Comparison of ENCODE assay signal across 25 cellular contexts in genomic region chr4:109640644-109641043, GRCh38.
DNase-seq lines count a peak whose midpoint lies in the region; ATAC-seq and TF ChIP-seq lines count a peak whose summit lies in the region.
"Had no signal": no experiment of that assay in that cellular context is flagged by ENCODE, and none has a peak within 500 bp of the region (broad histone marks: within the 10 kb centered on the region; RNA-seq: fewer than 3 reads in every experiment).

No MANE protein-coding gene starts in this region.

- CTCF ChIA-PET in CD8-positive, alpha-beta T cell (lab: Charles Lee): no interaction called here

- H4K8ac ChIP-seq in trophoblast cell (ENCODE audit: low read depth, low read length): no peak overlapping the region

- H3K27ac Mint-ChIP-seq in activated T-cell treated with anti-CD3 and anti-CD28 coated beads, Interleukin-2, amount 50 U/mL, for 24 hours: peak overlapping the region; percentile 76
- H3K27ac Mint-ChIP-seq in CD8-positive, alpha-beta T cell: peak overlapping the region; percentile 78
- peak overlapping the region; percentile 1 to 66 for H3K27ac Mint-ChIP-seq in effector memory CD8-positive, alpha-beta T cell
- H3K27ac Mint-ChIP-seq: dendritic cell treated with granulocyte-macrophage colony-stimulating factor and Interleukin-4, amounts not matched to agents 40 ng/mL and 50 ng/mL, for 4 days had no signal

- no peak overlapping the region for H3K4me2 ChIP-seq in trophoblast cell (ENCODE audit: low read length)
- H3K4me2 ChIP-seq: smooth muscle cell had no signal

- H4K12ac ChIP-seq in trophoblast cell (ENCODE audit: low read depth, low read length): no peak overlapping the region

- no peaks in the 10 kb centered on the region for H3K27me3 ChIP-seq in CD8-positive, alpha-beta T cell (ENCODE audit: insufficient read depth, low read length)
- H3K27me3 ChIP-seq in heart left ventricle (no peaks in the 10 kb centered on the region), trophoblast cell (ENCODE audit: insufficient read depth, low read length) (no peaks in the 10 kb centered on the region)
- H3K27me3 ChIP-seq: BE2C, right atrium auricular region, transverse colon had no signal

- no peak for DNase-seq in activated T-cell treated with anti-CD3 and anti-CD28 coated beads, Interleukin-2, amount 50 U/mL, for 24 hours
- no peak for DNase-seq in activated T-cell treated with anti-CD3 and anti-CD28 coated beads, Interleukin-2, amount 50 U/mL, for 1 hour
- no peak for DNase-seq in CD8-positive, alpha-beta T cell
- DNase-seq in effector memory CD8-positive, alpha-beta T cell: no peak
- DNase-seq in heart left ventricle (no peak), trophoblast cell (no peak), NCI-H524 treated with DMSO at 0.1 percent for 48 hours (lab: John Stamatoyannopoulos, UW) (no peak)
- DNase-seq: activated CD4-positive, CD25-positive, alpha-beta regulatory T cell; activated CD8-positive, alpha-beta memory T cell treated with anti-CD3 and anti-CD28 coated beads for 24 hours; BE2C; DND-41; lower lobe of right lung; NCI-H1092; NCI-H187 treated with DMSO at 0.1 percent for 48 hours; NCI-H69; stimulated activated CD4-positive, alpha-beta T cell treated with anti-CD3 and anti-CD28 coated beads, Interleukin-1b, Interleukin-23, amount 100 ng/mL, for 48 hours; stimulated activated CD8-positive, alpha-beta memory T cell treated with anti-CD3 and anti-CD28 coated beads, Interleukin-4, amount 100 ng/mL, for 48 hours; SW 1271; transverse colon had no signal

- H3K4ac ChIP-seq in trophoblast cell (ENCODE audit: low read depth, low read length): no peak overlapping the region

- no peak for TF ChIP-seq POLR2A in heart left ventricle (IDR thresholded peaks at IDR 0.05)

- H3K9me3 Mint-ChIP-seq in activated T-cell treated with anti-CD3 and anti-CD28 coated beads, Interleukin-2, amount 50 U/mL, for 24 hours: peaks cover 9% of the 10 kb centered on the region
- peaks cover 10% of the 10 kb centered on the region for H3K9me3 Mint-ChIP-seq in CD8-positive, alpha-beta T cell
- no peaks in the 10 kb centered on the region for H3K9me3 Mint-ChIP-seq in effector memory CD8-positive, alpha-beta T cell
- H3K9me3 Mint-ChIP-seq: central memory CD8-positive, alpha-beta T cell had no signal

- H3K23ac ChIP-seq in trophoblast cell (ENCODE audit: low read length): no peak overlapping the region

- POLR2A ChIA-PET in CD8-positive, alpha-beta T cell (lab: Charles Lee): interaction anchor here (0.6 to 1.2 kb wide), 2 partner anchors 11 to 78 kb away, joined by 3 to 4 read pairs; no protein-coding TSS in a partner anchor

- no peak overlapping the region for H3K14ac ChIP-seq in trophoblast cell (ENCODE audit: low read length)

- peaks cover 30% of the 10 kb centered on the region for H3K4me1 ChIP-seq in CD8-positive, alpha-beta T cell (ENCODE audit: insufficient read depth, low read length)
- H3K4me1 ChIP-seq in heart left ventricle (no peaks in the 10 kb centered on the region), trophoblast cell (ENCODE audit: control insufficient read depth in 1 of 2, insufficient read depth in 2 of 2, low read length in 2 of 2) (no peaks in the 10 kb centered on the region)
- H3K4me1 ChIP-seq: BE2C, lower lobe of right lung, parathyroid adenoma, transverse colon had no signal

- H3K9ac ChIP-seq in trophoblast cell (ENCODE audit: low read length): no peak overlapping the region
- H3K9ac ChIP-seq: parathyroid adenoma had no signal

- no peak overlapping the region for H2AK5ac ChIP-seq in trophoblast cell (ENCODE audit: low read length)

- no peak overlapping the region for H3K27ac ChIP-seq in CD8-positive, alpha-beta T cell (ENCODE audit: low read depth, low read length)
- H3K27ac ChIP-seq in heart left ventricle: no peak overlapping the region
- no peak overlapping the region for H3K27ac ChIP-seq in trophoblast cell (ENCODE audit: low read depth, low read length)
- H3K27ac ChIP-seq: lower lobe of right lung, parathyroid adenoma, right atrium auricular region, transverse colon had no signal

- H2BK12ac ChIP-seq in trophoblast cell (ENCODE audit: low read length): no peak overlapping the region

- no peaks in the 10 kb centered on the region for H3K79me1 ChIP-seq in trophoblast cell (ENCODE audit: low read length)

- ATAC-seq in CD8-positive, alpha-beta T cell: no peak
- ATAC-seq in HG02759 (IDR thresholded peaks at IDR 0.05; ENCODE audit: unreplicated experiment) (peak; percentile 54), heart left ventricle (no peak)
- no peak for ATAC-seq in effector memory CD8-positive, alpha-beta T cell (replicated peaks)
- ATAC-seq: lower lobe of right lung had no signal

- H3K36me3 Mint-ChIP-seq in activated T-cell treated with anti-CD3 and anti-CD28 coated beads, Interleukin-2, amount 50 U/mL, for 24 hours (ENCODE audit: low read depth): peaks cover 38% of the 10 kb centered on the region
- peaks cover 36% of the 10 kb centered on the region for H3K36me3 Mint-ChIP-seq in CD8-positive, alpha-beta T cell
- no peaks in the 10 kb centered on the region for H3K36me3 Mint-ChIP-seq in effector memory CD8-positive, alpha-beta T cell (ENCODE audit: insufficient read depth)

- peaks cover 52% of the 10 kb centered on the region for H3K4me1 Mint-ChIP-seq in activated T-cell treated with anti-CD3 and anti-CD28 coated beads, Interleukin-2, amount 50 U/mL, for 24 hours (ENCODE audit: low read depth)
- H3K4me1 Mint-ChIP-seq in CD8-positive, alpha-beta T cell (ENCODE audit: low read depth): peaks cover 48% of the 10 kb centered on the region
- peaks cover 16 to 22% of the 10 kb centered on the region in 2 donors for H3K4me1 Mint-ChIP-seq in effector memory CD8-positive, alpha-beta T cell (ENCODE audit: low read depth in 2 of 2)

- H3K79me2 ChIP-seq in trophoblast cell (ENCODE audit: control insufficient read depth, insufficient read depth, low read length, poor library complexity): no peaks in the 10 kb centered on the region
- H3K79me2 ChIP-seq: parathyroid adenoma had no signal

- no peaks in the 10 kb centered on the region for H3K27me3 Mint-ChIP-seq in activated T-cell treated with anti-CD3 and anti-CD28 coated beads, Interleukin-2, amount 50 U/mL, for 24 hours
- H3K27me3 Mint-ChIP-seq in CD8-positive, alpha-beta T cell (ENCODE audit: low read depth): no peaks in the 10 kb centered on the region
- no peaks in the 10 kb centered on the region for H3K27me3 Mint-ChIP-seq in effector memory CD8-positive, alpha-beta T cell
- H3K27me3 Mint-ChIP-seq: central memory CD8-positive, alpha-beta T cell; dendritic cell treated with granulocyte-macrophage colony-stimulating factor and Interleukin-4, amounts not matched to agents 40 ng/mL and 50 ng/mL, for 4 days had no signal

- 83 to 92% (median 86%) methylated on average over 2 of the region's 2 CpGs for WGBS in heart left ventricle, 4 donors
- no CpG with 5 or more reads among the region's 2 CpGs for WGBS in trophoblast cell (ENCODE audit: extremely low coverage, insufficient coverage, insufficient read length)

- H3K9me3 ChIP-seq in CD8-positive, alpha-beta T cell (ENCODE audit: low read length): no peaks in the 10 kb centered on the region
- H3K9me3 ChIP-seq in heart left ventricle (peaks cover 0 to 19% (median 0%) of the 10 kb centered on the region in 12 donors), trophoblast cell (ENCODE audit: insufficient read depth, low read depth, low read length) (no peaks in the 10 kb centered on the region)
- H3K9me3 ChIP-seq: BE2C, transverse colon had no signal

- H2AFZ ChIP-seq in trophoblast cell (ENCODE audit: insufficient read depth, low read length, poor library complexity): no peak overlapping the region
- H2AFZ ChIP-seq: parathyroid adenoma had no signal

- H3K4me3 Mint-ChIP-seq in activated T-cell treated with anti-CD3 and anti-CD28 coated beads, Interleukin-2, amount 50 U/mL, for 24 hours: no peak overlapping the region
- H3K4me3 Mint-ChIP-seq in CD8-positive, alpha-beta T cell: no peak overlapping the region
- H3K4me3 Mint-ChIP-seq in effector memory CD8-positive, alpha-beta T cell: no peak overlapping the region
- H3K4me3 Mint-ChIP-seq: central memory CD8-positive, alpha-beta T cell; dendritic cell treated with granulocyte-macrophage colony-stimulating factor and Interleukin-4, amounts not matched to agents 40 ng/mL and 50 ng/mL, for 4 days had no signal

- no peak overlapping the region for H3K18ac ChIP-seq in trophoblast cell (ENCODE audit: low read length)

- no peak overlapping the region for H2BK120ac ChIP-seq in trophoblast cell (ENCODE audit: insufficient read depth, low read length, poor library complexity)

- TF ChIP-seq CTCF in CD8-positive, alpha-beta T cell (IDR thresholded peaks at IDR 0.05): no peak
- TF ChIP-seq CTCF in heart left ventricle (IDR thresholded peaks at IDR 0.05): no peak

- no peak overlapping the region for H2BK5ac ChIP-seq in trophoblast cell (ENCODE audit: low read depth, low read length, poor library complexity)

- no peak overlapping the region for H4K91ac ChIP-seq in trophoblast cell (ENCODE audit: low read depth, low read length)

- no peaks in the 10 kb centered on the region for H3K36me3 ChIP-seq in CD8-positive, alpha-beta T cell (ENCODE audit: insufficient read depth, low read length)
- no peaks in the 10 kb centered on the region for H3K36me3 ChIP-seq in heart left ventricle
- no peaks in the 10 kb centered on the region for H3K36me3 ChIP-seq in trophoblast cell (ENCODE audit: control insufficient read depth in 1 of 2, insufficient read depth in 2 of 2, low read length in 2 of 2)
- H3K36me3 ChIP-seq: BE2C, lower lobe of right lung, right atrium auricular region, transverse colon had no signal

- intact Hi-C loops in CD8-positive, alpha-beta T cell (cut with DNase I, micrococcal nuclease): no loop called here
- intact Hi-C loops in heart left ventricle (cut with DNase I): no loop called here

- H3K4me3 ChIP-seq in CD8-positive, alpha-beta T cell (ENCODE audit: low read depth, low read length): no peak overlapping the region
- H3K4me3 ChIP-seq in heart left ventricle: no peak overlapping the region
- no peak overlapping the region for H3K4me3 ChIP-seq in trophoblast cell (ENCODE audit: low read depth, low read length)
- H3K4me3 ChIP-seq: lower lobe of right lung, right atrium auricular region, smooth muscle cell, transverse colon had no signal
